Comparison of ENCODE assay signal across 10 cellular contexts in genomic region chr6:155881845-155882526, GRCh38.
DNase-seq lines count a peak whose midpoint lies in the region; ATAC-seq, FAIRE-seq and TF ChIP-seq lines count a peak whose summit lies in the region.
"Had no signal": no experiment of that assay in that cellular context is flagged by ENCODE, and none has a peak within 500 bp of the region (broad histone marks: within the 10 kb centered on the region; RNA-seq: fewer than 3 reads in every experiment).

No MANE protein-coding gene starts in this region.

- peak overlapping the region; percentile 83 for H2BK120ac ChIP-seq in IMR-90 (ENCODE audit: low read depth, low read length)

- peak overlapping the region; percentile 42 for H2AK5ac ChIP-seq in IMR-90 (ENCODE audit: low read depth, low read length)

- H3K9me3 ChIP-seq in HepG2 (ENCODE audit: low read length) (no peaks in the 10 kb centered on the region), right lobe of liver (no peaks in the 10 kb centered on the region), IMR-90 (ENCODE audit: control insufficient read depth, insufficient read depth, low read length) (no peaks in the 10 kb centered on the region), vagina (no peaks in the 10 kb centered on the region)
- H3K9me3 ChIP-seq: lower lobe of right lung had no signal

- peaks cover 13% of the 10 kb centered on the region for H3K4me1 ChIP-seq in HepG2 (ENCODE audit: insufficient read depth, low read length)
- H3K4me1 ChIP-seq in right lobe of liver: no peaks in the 10 kb centered on the region
- peaks cover 22% of the 10 kb centered on the region for H3K4me1 ChIP-seq in IMR-90 (ENCODE audit: control insufficient read depth, insufficient read depth, low read length)
- peaks cover 48% of the 10 kb centered on the region for H3K4me1 ChIP-seq in vagina

- peak overlapping the region; percentile 90 for H2BK20ac ChIP-seq in IMR-90 (ENCODE audit: low read depth, low read length)

- 2% methylated on average over 5 of the region's 5 CpGs for WGBS in HepG2 (ENCODE audit: low lambda C conversion rate)
- 31% methylated on average over 2 of the region's 5 CpGs for WGBS in right lobe of liver (ENCODE audit: insufficient coverage, low coverage, low lambda C conversion rate, missing lambda C conversion rate)
- WGBS in IMR-90 (ENCODE audit: extremely low coverage in 2 of 2, insufficient read length in 1 of 2), 2 experiments: 76% methylated on average over 3 of the region's 5 CpGs; no CpG with 5 or more reads in 1 of the 2 experiments

- H3K79me2 ChIP-seq in HepG2 (ENCODE audit: insufficient read depth, low read length): no peaks in the 10 kb centered on the region

- H3K4me2 ChIP-seq in HepG2 (ENCODE audit: low read depth, low read length) (no peak overlapping the region), IMR-90 (ENCODE audit: low read depth, low read length) (no peak overlapping the region)

- no TSS peak for BruUV-seq in HepG2 (replicated peaks; lab: Mats Ljungman, UMichigan)
- BruUV-seq in IMR-90 (replicated peaks; lab: Mats Ljungman, UMichigan): no TSS peak

- peak overlapping the region; percentile 51 for H3K14ac ChIP-seq in IMR-90 (replicated peaks; ENCODE audit: low read depth, low read length)

- no peaks in the 10 kb centered on the region for H3K36me3 ChIP-seq in HepG2 (replicated peaks in 1 of 2; ENCODE audit: control insufficient read depth in 1 of 2, insufficient read depth in 2 of 2, low read length in 2 of 2)
- H3K36me3 ChIP-seq in right lobe of liver: no peaks in the 10 kb centered on the region
- H3K36me3 ChIP-seq in IMR-90 (ENCODE audit: control insufficient read depth, insufficient read depth, low read length): no peaks in the 10 kb centered on the region
- H3K36me3 ChIP-seq in vagina: no peaks in the 10 kb centered on the region
- H3K36me3 ChIP-seq: brain microvascular endothelial cell, lower lobe of right lung had no signal

- H3K4me3 ChIP-seq in HepG2 (replicated peaks in 1 of 3; ENCODE audit: insufficient read depth in 1 of 3, low read depth in 2 of 3, low read length in 3 of 3): no peak overlapping the region
- no peak overlapping the region for H3K4me3 ChIP-seq in right lobe of liver
- no peak overlapping the region for H3K4me3 ChIP-seq in IMR-90 (ENCODE audit: insufficient read depth, low read depth, low read length)
- H3K4me3 ChIP-seq in vagina: no peak overlapping the region
- H3K4me3 ChIP-seq: lower lobe of right lung had no signal

- H4K91ac ChIP-seq in IMR-90 (ENCODE audit: insufficient read depth, low read depth, low read length): peak overlapping the region; percentile 81

- H3K9ac ChIP-seq in HepG2 (ENCODE audit: insufficient read depth, low read depth, low read length) (no peak overlapping the region), IMR-90 (ENCODE audit: low read depth, low read length) (no peak overlapping the region; the same call in 1 of the 2 replicates)

- H2AK9ac ChIP-seq in IMR-90 (replicated peaks; ENCODE audit: low read depth, low read length, poor library complexity): no peak overlapping the region

- no peak overlapping the region for H3K27ac ChIP-seq in HepG2 (ENCODE audit: extremely low read length, insufficient read depth, low read length)
- H3K27ac ChIP-seq in right lobe of liver: no peak overlapping the region
- H3K27ac ChIP-seq in IMR-90 (ENCODE audit: insufficient read depth, low read length): peak overlapping the region; percentile 83
- peak overlapping the region; percentile 58 for H3K27ac ChIP-seq in vagina
- H3K27ac ChIP-seq in RWPE1: no peak overlapping the region
- H3K27ac ChIP-seq: brain microvascular endothelial cell had no signal

- FAIRE-seq in HepG2 (lab: Jason Lieb, UNC): no peak

- no peak for TF ChIP-seq EP300 in HepG2 (IDR thresholded peaks at IDR 0.05; ENCODE audit: low read depth in 2 of 2, low read length in 2 of 2)
- TF ChIP-seq EP300 in HepG2 (CRISPR knock-in tag; IDR thresholded peaks at IDR 0.05; ENCODE audit: borderline replicate concordance): no peak

- H3K27me3 ChIP-seq in HepG2 (ENCODE audit: control insufficient read depth in 1 of 2, insufficient read depth in 2 of 2, low read length in 2 of 2) (no peaks in the 10 kb centered on the region), right lobe of liver (no peaks in the 10 kb centered on the region), IMR-90 (ENCODE audit: control insufficient read depth, insufficient read depth, low read length) (no peaks in the 10 kb centered on the region), vagina (no peaks in the 10 kb centered on the region)
- H3K27me3 ChIP-seq: brain microvascular endothelial cell had no signal

- dilution Hi-C loops in IMR-90 (cut with HindIII; ENCODE audit: low sequenced_read_pairs, unreplicated experiment): no loop called here

- H3K79me1 ChIP-seq in IMR-90 (ENCODE audit: low read depth in 1 of 2, low read length in 2 of 2): no peaks in the 10 kb centered on the region

- H4K8ac ChIP-seq in IMR-90 (ENCODE audit: low read depth in 2 of 2, low read length in 2 of 2): peak overlapping the region; percentile 51 to 63; a peak in 3 of 4 replicates

- H3K23ac ChIP-seq in IMR-90 (ENCODE audit: low read depth, low read length): no peak overlapping the region

- peak overlapping the region; percentile 67 for H3K4ac ChIP-seq in IMR-90 (ENCODE audit: low read depth, low read length)

- POLR2A ChIA-PET in HepG2 (lab: Yijun Ruan, JAX): no interaction called here
- POLR2A ChIA-PET in IMR-90 (lab: Charles Lee; ENCODE audit: unreplicated experiment): no interaction called here
- POLR2A ChIA-PET in RWPE1 (lab: Yijun Ruan, JAX; ENCODE audit: low non-redundant PET): no interaction called here

- H2AFZ ChIP-seq in HepG2 (ENCODE audit: low read length) (no peak overlapping the region), IMR-90 (replicated peaks; ENCODE audit: low read length, poor library complexity) (no peak overlapping the region)

- TF ChIP-seq CTCF in HepG2 (CRISPR knock-in tag; IDR thresholded peaks at IDR 0.05): no peak
- TF ChIP-seq CTCF in right lobe of liver (IDR thresholded peaks at IDR 0.05): no peak
- no peak for TF ChIP-seq CTCF in IMR-90 (conservative IDR thresholded peaks at IDR 0.05; ENCODE audit: low read depth, low read length)
- no peak for TF ChIP-seq CTCF in vagina (IDR thresholded peaks at IDR 0.05)
- no peak for TF ChIP-seq CTCF in RWPE1 (conservative IDR thresholded peaks at IDR 0.05; ENCODE audit: low read depth)

- H2BK15ac ChIP-seq in IMR-90 (ENCODE audit: low read depth, low read length): peak overlapping the region; percentile 75; the same call in 2 of the 3 replicates

- peak overlapping the region; percentile 92 for H2BK5ac ChIP-seq in IMR-90 (ENCODE audit: low read depth, low read length, poor library complexity, severe bottlenecking)

- H3K18ac ChIP-seq in IMR-90 (ENCODE audit: low read depth, low read length): peak overlapping the region; percentile 98

- DNase-seq in HepG2 (ENCODE audit: low spot score) (no peak), right lobe of liver (no peak), IMR-90 (no peak), vagina (ENCODE audit: extremely low spot score in 2 of 2) (no peak), germinal center (ENCODE audit: low spot score) (no peak), RWPE1 (ENCODE audit: low spot score) (no peak), superior temporal gyrus (ENCODE audit: extremely low spot score) (no peak)
- DNase-seq: brain microvascular endothelial cell, lower lobe of right lung had no signal

- ATAC-seq in HepG2 (peak; percentile 56), right lobe of liver (no peak), HG02678 (IDR thresholded peaks at IDR 0.05; ENCODE audit: unreplicated experiment) (peak; percentile 40), IMR-90 (ENCODE audit: low read depth) (no peak)
- ATAC-seq: lower lobe of right lung had no signal

- no peak for TF ChIP-seq POLR2A in HepG2 (IDR thresholded peaks at IDR 0.05; ENCODE audit: insufficient read depth in 1 of 2, low read depth in 2 of 2, low read length in 2 of 2)
- TF ChIP-seq POLR2A in right lobe of liver (IDR thresholded peaks at IDR 0.05): no peak
- no peak for TF ChIP-seq POLR2A in IMR-90 (IDR thresholded peaks at IDR 0.05; ENCODE audit: low read depth, low read length)
- TF ChIP-seq POLR2A in vagina (IDR thresholded peaks at IDR 0.05): no peak

- TF ChIP-seq RAD21 in HepG2 (CRISPR knock-in tag; IDR thresholded peaks at IDR 0.05) (no peak), IMR-90 (IDR thresholded peaks at IDR 0.05; ENCODE audit: low read length) (no peak)

- peak overlapping the region; percentile 35; the same call in 1 of the 2 replicates for H3K56ac ChIP-seq in IMR-90 (ENCODE audit: extremely low read depth, insufficient read depth, low read length)

- in situ Hi-C loops in HepG2 (cut with HindIII; ENCODE audit: extremely low pct_ligation_motif_present, low pct_unique_long_range_greater_than_20kb): no loop called here
- in situ Hi-C loops in IMR-90 (cut with MboI; ENCODE audit: low sequenced_read_pairs): no loop called here

- peak overlapping the region; percentile 95 for H4K5ac ChIP-seq in IMR-90 (ENCODE audit: low read depth, low read length)

- intact Hi-C loops in HepG2 (cut with micrococcal nuclease; ENCODE audit: unreplicated experiment): no loop called here
- intact Hi-C loops in right lobe of liver (cut with DNase I): no loop called here
- intact Hi-C loops in IMR-90 (cut with micrococcal nuclease): loop anchor here (10.0 kb wide), 2 partner anchors 133 to 557 kb away; no protein-coding TSS in a partner anchor
- intact Hi-C loops in vagina (cut with DNase I): no loop called here

- no peaks in the 10 kb centered on the region for H4K20me1 ChIP-seq in HepG2 (ENCODE audit: insufficient read depth, low read length)
- H4K20me1 ChIP-seq in IMR-90 (ENCODE audit: insufficient read depth, low read length): no peaks in the 10 kb centered on the region

- CTCF ChIA-PET in HepG2 (lab: Yijun Ruan, JAX; ENCODE audit: low intra/inter-chr PET ratio, low total read pairs) (no interaction called here), IMR-90 (lab: Yijun Ruan, JAX) (interaction anchor here (1.4 kb wide), 1 partner anchor 11 kb away, joined by 3 read pairs; no protein-coding TSS in a partner anchor), RWPE1 (lab: Yijun Ruan, JAX) (no interaction called here)

- peaks cover 9% of the 10 kb centered on the region for H3K9me1 ChIP-seq in IMR-90 (ENCODE audit: insufficient read depth, low read length)

TF ChIP-seq in HepG2, 621 proteins besides CTCF, POLR2A, EP300 and RAD21 (continues in another document):
- no peak for TF ChIP-seq MTF1 (CRISPR knock-in tag; IDR thresholded peaks at IDR 0.05)

TF ChIP-seq in IMR-90, 13 proteins besides CTCF, POLR2A, EP300 and RAD21 (continues in another document):
- TF ChIP-seq BHLHE40 (IDR thresholded peaks at IDR 0.05; ENCODE audit: low read depth, low read length): no peak
- TF ChIP-seq CHD1 (IDR thresholded peaks at IDR 0.05; ENCODE audit: low read depth, low read length): no peak
- TF ChIP-seq RCOR1 (IDR thresholded peaks at IDR 0.05; ENCODE audit: insufficient replicate concordance, low read length): no peak

Comparison
In these comparisons a context has a peak if more than half of its experiments do, and no peak if none do; other contexts are left out.
1. ATAC-seq: peak in HepG2 (single experiment) and HG02678 (single experiment); none in right lobe of liver (0 of 4) and IMR-90 (single experiment).
2. H3K27ac ChIP-seq: peak in IMR-90 (single experiment) and vagina (single experiment); none in HepG2 (single experiment), right lobe of liver (0 of 3) and RWPE1 (single experiment).